ENCODE assay signal across 18 cellular contexts in the genomic region with DNA sequence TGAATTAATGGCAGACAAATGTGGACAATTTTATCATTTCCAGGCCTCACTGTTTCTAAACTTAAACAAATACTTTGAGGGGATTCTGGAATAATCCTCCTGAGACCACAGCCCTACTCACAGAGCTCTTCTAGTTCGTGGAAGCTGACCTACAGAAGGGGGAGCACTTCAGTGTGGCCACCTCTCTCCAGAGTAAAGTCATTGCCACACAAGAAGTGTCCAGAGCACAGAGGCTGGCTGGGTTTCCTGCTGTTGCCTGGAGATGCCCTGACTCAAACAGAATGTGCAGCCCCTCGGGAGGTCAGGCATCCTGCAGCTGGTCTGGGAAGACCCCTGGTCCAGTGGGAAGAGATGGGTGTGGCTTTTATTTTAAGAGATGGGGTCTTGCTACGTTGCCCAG.
DNase-seq lines count a peak whose midpoint lies in the region; ATAC-seq and TF ChIP-seq lines count a peak whose summit lies in the region.
"Had no signal": no experiment of that assay in that cellular context is flagged by ENCODE, and none has a peak within 500 bp of the region (broad histone marks: within the 10 kb centered on the region; RNA-seq: fewer than 3 reads in every experiment).

No MANE protein-coding gene starts in this region.

- H3K27ac ChIP-seq in BLaER1 treated with 17β-estradiol and CSF1 and Interleukin-3, amounts not matched to agents 10 nM and 100 nM = no peak overlapping the region
- peak overlapping the region; percentile 76 for H3K27ac ChIP-seq in RWPE1
- peak overlapping the region; percentile 85 for H3K27ac ChIP-seq in foreskin keratinocyte
- H3K27ac ChIP-seq: SJSA1 had no signal

- no peaks in the 10 kb centered on the region for H3K36me3 ChIP-seq in BLaER1 treated with 17β-estradiol and CSF1 and Interleukin-3, amounts not matched to agents 10 nM and 100 nM
- H3K36me3 ChIP-seq: SJSA1 had no signal

- H3K4me2 ChIP-seq in BLaER1 treated with 17β-estradiol and CSF1 and Interleukin-3, amounts not matched to agents 10 nM and 100 nM = peak overlapping the region in 7 of 11 experiments; percentile 22 to 84 (median 70); a peak in 11 of 22 replicates

- no peak for DNase-seq in RWPE1 (ENCODE audit: low spot score)
- DNase-seq in foreskin keratinocyte = no peak
- DNase-seq in myocyte (ENCODE audit: low read depth) = peak; percentile 50
- DNase-seq in HPDE6-E6E7 (ENCODE audit: extremely low spot score) = no peak
- DNase-seq in H4 (ENCODE audit: low spot score) = no peak
- no peak for DNase-seq in central memory CD4-positive, alpha-beta T cell
- DNase-seq: ACHN; Caco-2; CD4-positive, CD25-positive, alpha-beta regulatory T cell; NCI-H1694 treated with DMSO at 0.1 percent for 48 hours; NCI-H510A; NCI-H748 treated with DMSO at 0.1 percent for 48 hours; NK-92 treated with Interleukin-12 subunit alpha and Interleukin-12 subunit beta, amount 100 ng/mL, for 24 hours had no signal

- no peaks in the 10 kb centered on the region for H4K20me1 ChIP-seq in BLaER1 treated with 17β-estradiol and CSF1 and Interleukin-3, amounts not matched to agents 10 nM and 100 nM

- H3K9me3 ChIP-seq in BLaER1 treated with 17β-estradiol and CSF1 and Interleukin-3, amounts not matched to agents 10 nM and 100 nM (replicated peaks in 1 of 11) = peaks cover 29 to 59% (median 51%) of the 10 kb centered on the region in 11 experiments
- H3K9me3 ChIP-seq: SJSA1 had no signal

- no peak overlapping the region for H3K4me3 ChIP-seq in BLaER1 treated with 17β-estradiol and CSF1 and Interleukin-3, amounts not matched to agents 10 nM and 100 nM
- H3K4me3 ChIP-seq: GM12878, K562, SJSA1 had no signal

- POLR2A ChIA-PET in RWPE1 (lab: Yijun Ruan, JAX; ENCODE audit: low non-redundant PET) = no interaction called here

- CTCF ChIA-PET in RWPE1 (lab: Yijun Ruan, JAX) = interaction anchor here (0.6 kb wide), 1 partner anchor 10 kb away, joined by 3 read pairs; no protein-coding TSS in a partner anchor

- H3K9ac ChIP-seq in BLaER1 treated with 17β-estradiol and CSF1 and Interleukin-3, amounts not matched to agents 10 nM and 100 nM = no peak overlapping the region

- no peak for TF ChIP-seq CTCF in RWPE1 (conservative IDR thresholded peaks at IDR 0.05; ENCODE audit: low read depth)
- no peak for TF ChIP-seq CTCF in foreskin keratinocyte (conservative IDR thresholded peaks at IDR 0.05)

- H3K27me3 ChIP-seq in BLaER1 treated with 17β-estradiol and CSF1 and Interleukin-3, amounts not matched to agents 10 nM and 100 nM = no peaks in the 10 kb centered on the region
- H3K27me3 ChIP-seq in foreskin keratinocyte = no peaks in the 10 kb centered on the region
- H3K27me3 ChIP-seq: SJSA1 had no signal

- peaks cover 0 to 52% (median 31%) of the 10 kb centered on the region in 10 experiments; a peak in 16 of 20 replicates for H3K4me1 ChIP-seq in BLaER1 treated with 17β-estradiol and CSF1 and Interleukin-3, amounts not matched to agents 10 nM and 100 nM
- peaks cover 18% of the 10 kb centered on the region for H3K4me1 ChIP-seq in foreskin keratinocyte
- H3K4me1 ChIP-seq: Caco-2 had no signal

- no peak for ATAC-seq in foreskin keratinocyte
- ATAC-seq in GM19328 (IDR thresholded peaks at IDR 0.05; ENCODE audit: unreplicated experiment) = no peak
- ATAC-seq: GM12878, K562 had no signal

Comparison
In these comparisons a context has a peak if more than half of its experiments do, and no peak if none do; other contexts are left out.
1. H3K27ac ChIP-seq: peak in RWPE1 (single experiment) and foreskin keratinocyte (single experiment); none in BLaER1 treated with 17β-estradiol and CSF1 and Interleukin-3, amounts not matched to agents 10 nM and 100 nM (0 of 11).